Comparison of ENCODE assay signal across 11 cellular contexts in the genomic region with DNA sequence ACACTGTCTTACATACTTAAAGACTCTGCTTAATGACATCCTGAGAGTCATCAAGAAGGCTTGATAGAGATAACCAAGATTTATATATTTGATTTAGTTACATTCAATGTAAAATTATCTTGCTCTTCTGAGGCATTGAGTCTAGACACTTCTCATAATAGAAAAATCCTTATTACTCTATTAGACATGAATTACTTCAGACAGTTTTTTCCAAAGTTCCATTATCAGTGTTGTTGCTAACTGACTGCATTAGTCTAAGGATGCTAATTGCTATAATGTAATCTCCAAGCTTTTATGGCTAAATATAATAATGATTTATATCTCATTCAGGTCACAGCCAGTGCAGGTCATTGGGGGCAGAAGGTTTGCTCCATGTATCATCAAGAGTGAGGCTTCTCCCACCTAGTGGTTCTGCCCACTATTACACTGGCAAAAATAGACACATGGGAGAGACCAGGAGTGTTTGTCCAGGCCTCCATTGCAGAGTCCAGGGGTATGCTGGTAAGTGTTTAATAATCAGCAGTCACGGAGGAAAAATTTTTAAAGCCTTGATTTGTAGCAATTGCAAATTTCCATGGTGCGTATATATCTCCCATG.
DNase-seq lines count a peak whose midpoint lies in the region; ATAC-seq and TF ChIP-seq lines count a peak whose summit lies in the region.
"Had no signal": no experiment of that assay in that cellular context is flagged by ENCODE, and none has a peak within 500 bp of the region (broad histone marks: within the 10 kb centered on the region; RNA-seq: fewer than 3 reads in every experiment).

No MANE protein-coding gene starts in this region.

- H3K27ac ChIP-seq in WERI-Rb-1 = no peak overlapping the region
- H3K27ac ChIP-seq: transverse colon had no signal

- H3K27me3 ChIP-seq in WERI-Rb-1 (ENCODE audit: insufficient read depth, low read depth, severe bottlenecking) = no peaks in the 10 kb centered on the region
- H3K27me3 ChIP-seq: transverse colon had no signal

- DNase-seq in DMS53 (lab: John Stamatoyannopoulos, UW) (peak; percentile 64), HuH-7 (ENCODE audit: low spot score) (peak; percentile 3), WERI-Rb-1 (peak; percentile 47), lung microvascular endothelial cell (ENCODE audit: low read depth in 2 of 2) (peak; percentile 27 to 53), left lobe of liver (ENCODE audit: low spot score) (no peak), KG1 (lab: John Stamatoyannopoulos, UW) (no peak)
- DNase-seq in activated CD4-positive, alpha-beta T cell treated with anti-CD3 and anti-CD28 coated beads for 48 hours = no peak
- DNase-seq: stimulated activated CD4-positive, alpha-beta T cell treated with anti-CD3 and anti-CD28 coated beads, Interleukin-2, amount 100 ng/mL, for 24 hours; T-helper 17 cell; transverse colon had no signal

- no peaks in the 10 kb centered on the region for H3K9me3 ChIP-seq in WERI-Rb-1 (ENCODE audit: severe bottlenecking)
- H3K9me3 ChIP-seq: transverse colon had no signal

- TF ChIP-seq CTCF in WERI-Rb-1 (IDR thresholded peaks at IDR 0.05; ENCODE audit: low read depth, low read length) = peak; percentile 59

- H3K36me3 ChIP-seq in WERI-Rb-1 = no peaks in the 10 kb centered on the region
- H3K36me3 ChIP-seq: transverse colon had no signal

- ATAC-seq in left lobe of liver = no peak
- no peak for ATAC-seq in HG02571 (IDR thresholded peaks at IDR 0.05; ENCODE audit: unreplicated experiment)
- ATAC-seq: T-helper 17 cell had no signal

- no peak overlapping the region for H3K4me3 ChIP-seq in WERI-Rb-1 (ENCODE audit: low read depth, low read length)
- H3K4me3 ChIP-seq: transverse colon had no signal

Comparison
In these comparisons a context has a peak if more than half of its experiments do, and no peak if none do; other contexts are left out.
1. DNase-seq: peak in DMS53 (single experiment), HuH-7 (single experiment), WERI-Rb-1 (single experiment) and lung microvascular endothelial cell (2 of 2); none in left lobe of liver (single experiment), KG1 (single experiment) and activated CD4-positive, alpha-beta T cell treated with anti-CD3 and anti-CD28 coated beads for 48 hours (single experiment).